37 cellular contexts compared by ENCODE assay signal in the genomic region with DNA sequence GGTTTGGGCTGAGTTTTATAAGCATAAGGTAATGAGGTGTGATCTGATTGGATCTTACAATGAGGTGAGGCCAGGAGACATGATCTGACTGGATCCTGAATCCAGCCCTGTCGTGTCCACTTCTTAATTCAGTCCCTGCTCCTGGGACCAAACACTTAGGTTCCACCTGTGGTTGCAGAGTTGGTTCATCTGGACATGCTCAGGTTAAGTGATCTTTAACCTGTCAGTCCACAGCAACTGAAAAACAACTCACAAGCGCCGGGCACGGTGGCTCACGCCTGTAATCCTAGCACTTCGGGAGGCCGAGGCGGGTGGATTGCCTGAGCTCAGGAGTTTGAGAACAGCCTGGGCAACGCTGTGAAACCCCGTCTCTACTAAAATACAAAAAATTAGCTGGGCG.
"Had no signal": no experiment of that assay in that cellular context is flagged by ENCODE, and none has a peak within 500 bp of the region (broad histone marks: within the 10 kb centered on the region; RNA-seq: fewer than 3 reads in every experiment).

No MANE protein-coding gene starts in this region.

- H3K4me3 ChIP-seq: adrenal gland, body of pancreas, breast epithelium had no signal

- H3K36me3 Mint-ChIP-seq: activated naive CD4-positive, alpha-beta T cell treated with anti-CD3 and anti-CD28 coated beads, Interleukin-2, amount 50 U/mL, for 72 hours; activated naive CD8-positive, alpha-beta T cell treated with anti-CD3 and anti-CD28 coated beads for 36 hours; T-cell had no signal

- H3K27me3 ChIP-seq: adrenal gland, body of pancreas, brain microvascular endothelial cell, breast epithelium had no signal

- H3K36me3 ChIP-seq: adrenal gland, brain microvascular endothelial cell, breast epithelium, WERI-Rb-1 had no signal

- H3K4me1 Mint-ChIP-seq: activated CD4-positive, alpha-beta T cell treated with anti-CD3 and anti-CD28 coated beads for 36 hours; activated CD4-positive, alpha-beta T cell treated with anti-CD3 and anti-CD28 coated beads, Interleukin-2, amount 10 ng/mL, durations not matched to agents 7 days and 5 days; activated naive CD8-positive, alpha-beta T cell treated with anti-CD3 and anti-CD28 coated beads for 36 hours; activated T-helper 17 cell treated with anti-CD3 and anti-CD28 coated beads, Interleukin-2, amount 50 U/mL, for 72 hours; T-cell had no signal

- H3K27me3 Mint-ChIP-seq: activated CD4-positive, alpha-beta T cell treated with anti-CD3 and anti-CD28 coated beads for 36 hours; activated CD4-positive, alpha-beta T cell treated with anti-CD3 and anti-CD28 coated beads, Interleukin-2, amount 10 ng/mL, durations not matched to agents 7 days and 5 days; activated CD8-positive, alpha-beta T cell treated with anti-CD3 and anti-CD28 coated beads for 36 hours; activated naive CD8-positive, alpha-beta T cell treated with anti-CD3 and anti-CD28 coated beads for 36 hours; activated T-helper 17 cell treated with anti-CD3 and anti-CD28 coated beads, Interleukin-2, amount 50 U/mL, for 72 hours; T-cell had no signal

- H3K9me3 Mint-ChIP-seq: activated naive CD8-positive, alpha-beta T cell treated with anti-CD3 and anti-CD28 coated beads for 36 hours; activated T-helper 1 cell treated with anti-CD3 and anti-CD28 coated beads, Interleukin-12 subunit alpha, Interleukin-12 subunit beta, Interleukin-2, Interleukin-4 antibody, amounts not matched to agents 30 ng/mL and 10 ng/mL and 1 ng/mL, durations not matched to agents 14 hours and 24 hours and 36 hours; T-helper 1 cell treated with Interleukin-12 subunit alpha and Interleukin-12 subunit beta and Interleukin-4 antibody, amounts not matched to agents 30 μg/mL and 1 μg/mL, for 36 hours had no signal

- H3K4me3 Mint-ChIP-seq: activated CD4-positive, alpha-beta T cell treated with anti-CD3 and anti-CD28 coated beads for 36 hours; activated CD4-positive, alpha-beta T cell treated with anti-CD3 and anti-CD28 coated beads, Interleukin-2, amount 10 ng/mL, durations not matched to agents 7 days and 5 days; activated CD8-positive, alpha-beta T cell treated with anti-CD3 and anti-CD28 coated beads for 36 hours; activated naive CD4-positive, alpha-beta T cell treated with anti-CD3 and anti-CD28 coated beads for 36 hours; activated naive CD8-positive, alpha-beta T cell treated with anti-CD3 and anti-CD28 coated beads for 36 hours; activated T-cell treated with anti-CD3 and anti-CD28 coated beads, Interleukin-2, amount 50 U/mL, for 4 hours; activated T-cell treated with anti-CD3 and anti-CD28 coated beads, Interleukin-2, amount 50 U/mL, for 72 hours; activated T-helper 1 cell treated with anti-CD3 and anti-CD28 coated beads, Interleukin-12 subunit alpha, Interleukin-12 subunit beta, Interleukin-2, Interleukin-4 antibody, amounts not matched to agents 30 ng/mL and 10 ng/mL and 1 ng/mL, durations not matched to agents 14 hours and 24 hours and 36 hours; activated T-helper 17 cell treated with anti-CD3 and anti-CD28 coated beads, Interleukin-2, amount 50 U/mL, for 72 hours; T-cell; T-helper 1 cell treated with Interleukin-12 subunit alpha and Interleukin-12 subunit beta and Interleukin-4 antibody, amounts not matched to agents 30 μg/mL and 1 μg/mL, for 36 hours; T-helper 2 cell treated with Interferon-gamma antibody and Interleukin-4, amounts not matched to agents 5 μg/mL and 100 μg/mL, for 36 hours; WTC11 had no signal

- ATAC-seq: activated CD4-positive, alpha-beta T cell treated with anti-CD3 and anti-CD28 coated beads for 36 hours; activated CD4-positive, CD25-positive, alpha-beta regulatory T cell treated with anti-CD3 and anti-CD28 coated beads, Interleukin-2, amount 50 U/mL, for 24 hours; activated CD8-positive, alpha-beta T cell treated with anti-CD3 and anti-CD28 coated beads for 36 hours; activated naive CD4-positive, alpha-beta T cell treated with anti-CD3 and anti-CD28 coated beads, Interleukin-2, amount 50 U/mL, for 72 hours; activated T-cell treated with anti-CD3 and anti-CD28 coated beads, Interleukin-2, amount 50 U/mL, for 4 hours; activated T-cell treated with anti-CD3 and anti-CD28 coated beads, Interleukin-2, amount 50 U/mL, for 72 hours; activated T-helper 17 cell treated with anti-CD3 and anti-CD28 coated beads, Interleukin-2, amount 50 U/mL, for 72 hours; body of pancreas; T-cell; WTC11 had no signal

- H3K4me1 ChIP-seq: adrenal gland, body of pancreas, breast epithelium had no signal

- H3K9me3 ChIP-seq: body of pancreas had no signal

- FAIRE-seq: astrocyte, colon had no signal

- DNase-seq: activated CD4-positive, alpha-beta T cell treated with anti-CD3 and anti-CD28 coated beads for 1 hour; activated CD4-positive, alpha-beta T cell treated with anti-CD3 and anti-CD28 coated beads for 36 hours; activated CD4-positive, alpha-beta T cell treated with anti-CD3 and anti-CD28 coated beads for 48 hours; activated CD4-positive, alpha-beta T cell treated with anti-CD3 and anti-CD28 coated beads, Interleukin-2, amount 10 ng/mL, durations not matched to agents 7 days and 5 days; activated CD4-positive, alpha-beta T cell treated with anti-CD3 and anti-CD28 coated beads, Interleukin-2, amount 50 U/mL, for 48 hours; activated CD4-positive, CD25-positive, alpha-beta regulatory T cell; activated CD8-positive, alpha-beta memory T cell treated with anti-CD3 and anti-CD28 coated beads, Interleukin-2, amount 50 U/mL, for 4 hours; activated CD8-positive, alpha-beta T cell treated with anti-CD3 and anti-CD28 coated beads for 36 hours; activated effector memory CD4-positive, alpha-beta T cell treated with anti-CD3 and anti-CD28 coated beads, Interleukin-2, amount 50 U/mL, for 16 hours; activated naive CD4-positive, alpha-beta T cell; activated naive CD4-positive, alpha-beta T cell treated with anti-CD3 and anti-CD28 coated beads for 36 hours; activated naive CD4-positive, alpha-beta T cell treated with anti-CD3 and anti-CD28 coated beads, Interleukin-2, amount 50 U/mL, for 16 hours; activated naive CD8-positive, alpha-beta T cell treated with anti-CD3 and anti-CD28 coated beads for 36 hours; activated T-cell treated with anti-CD3 and anti-CD28 coated beads for 4 hours; activated T-cell treated with anti-CD3 and anti-CD28 coated beads, Interleukin-2, amount 50 U/mL, for 1 hour; activated T-cell treated with anti-CD3 and anti-CD28 coated beads, Interleukin-2, amount 50 U/mL, for 4 hours; activated T-cell treated with anti-CD3 and anti-CD28 coated beads, Interleukin-2, amount 50 U/mL, for 72 hours; adrenal gland; amniotic stem cell; aorta; body of pancreas; brain microvascular endothelial cell; central memory CD4-positive, alpha-beta T cell; T-cell; T-helper 2 cell; T-helper 9 cell; WERI-Rb-1 had no signal

- H3K27ac ChIP-seq: adrenal gland, body of pancreas, brain microvascular endothelial cell, breast epithelium, WERI-Rb-1 had no signal

- H3K27ac Mint-ChIP-seq: activated CD4-positive, alpha-beta T cell treated with anti-CD3 and anti-CD28 coated beads for 36 hours; activated CD4-positive, alpha-beta T cell treated with anti-CD3 and anti-CD28 coated beads, Interleukin-2, amount 10 ng/mL, durations not matched to agents 7 days and 5 days; activated CD8-positive, alpha-beta T cell treated with anti-CD3 and anti-CD28 coated beads for 36 hours; activated naive CD4-positive, alpha-beta T cell treated with anti-CD3 and anti-CD28 coated beads for 36 hours; activated naive CD4-positive, alpha-beta T cell treated with anti-CD3 and anti-CD28 coated beads, Interleukin-2, amount 50 U/mL, for 72 hours; activated naive CD8-positive, alpha-beta T cell treated with anti-CD3 and anti-CD28 coated beads for 36 hours; activated T-cell treated with anti-CD3 and anti-CD28 coated beads, Interleukin-2, amount 50 U/mL, for 72 hours; activated T-helper 1 cell treated with anti-CD3 and anti-CD28 coated beads, Interleukin-12 subunit alpha, Interleukin-12 subunit beta, Interleukin-2, Interleukin-4 antibody, amounts not matched to agents 30 ng/mL and 10 ng/mL and 1 ng/mL, durations not matched to agents 14 hours and 24 hours and 36 hours; activated T-helper 17 cell treated with anti-CD3 and anti-CD28 coated beads, Interleukin-2, amount 50 U/mL, for 72 hours; T-cell; T-helper 1 cell treated with Interleukin-12 subunit alpha and Interleukin-12 subunit beta and Interleukin-4 antibody, amounts not matched to agents 30 μg/mL and 1 μg/mL, for 36 hours; T-helper 2 cell treated with Interferon-gamma antibody and Interleukin-4, amounts not matched to agents 5 μg/mL and 100 μg/mL, for 36 hours; WTC11 had no signal
